ENCODE assay signal across 13 cellular contexts in genomic region chr3:12837295-12837986, GRCh38. TPM values are rescaled to one million over a fixed set of nuclear protein-coding genes. Genes with fewer than 3 reads are reported as not detected.
DNase-seq lines count a peak whose midpoint lies in the region; ATAC-seq and TF ChIP-seq lines count a peak whose summit lies in the region.
"Had no signal": no experiment of that assay in that cellular context is flagged by ENCODE, and none has a peak within 500 bp of the region (broad histone marks: within the 10 kb centered on the region; RNA-seq: fewer than 3 reads in every experiment).

No MANE protein-coding gene starts in this region.

- H3K4me3 ChIP-seq in HL-60 (replicated peaks; ENCODE audit: insufficient read depth, low read length): peak overlapping the region; percentile 76; the same call in 1 of the 2 replicates
- H3K4me3 ChIP-seq: SJSA1 had no signal

- no peak for TF ChIP-seq POLR2A in erythroblast (IDR thresholded peaks at IDR 0.05; ENCODE audit: low read length)

- no peaks in the 10 kb centered on the region for H3K9me3 Mint-ChIP-seq in activated naive CD8-positive, alpha-beta T cell (ENCODE audit: low read depth)
- no peaks in the 10 kb centered on the region for H3K9me3 Mint-ChIP-seq in natural killer cell

- intact Hi-C loops in natural killer cell (cut with micrococcal nuclease): no loop called here

- H3K4me1 Mint-ChIP-seq in activated naive CD8-positive, alpha-beta T cell (ENCODE audit: low read depth): peaks cover 43% of the 10 kb centered on the region
- H3K4me1 Mint-ChIP-seq in natural killer cell: peaks cover 49 to 53% of the 10 kb centered on the region in 2 donors

- ATAC-seq in natural killer cell (no peak), GM18498 (IDR thresholded peaks at IDR 0.05; ENCODE audit: unreplicated experiment) (no peak)

- TF ChIP-seq CTCF in C4-2B (conservative IDR thresholded peaks at IDR 0.05) (no peak), HL-60 (IDR thresholded peaks at IDR 0.05; ENCODE audit: insufficient read depth, low read length) (no peak), natural killer cell (IDR thresholded peaks at IDR 0.05) (no peak)

- H3K27ac Mint-ChIP-seq in activated naive CD8-positive, alpha-beta T cell: peak overlapping the region; percentile 87
- H3K27ac Mint-ChIP-seq in natural killer cell: peak overlapping the region; percentile 7 to 72

- peak overlapping the region; percentile 97 for H3K4me3 Mint-ChIP-seq in activated naive CD8-positive, alpha-beta T cell
- no peak overlapping the region for H3K4me3 Mint-ChIP-seq in natural killer cell

- H3K27me3 ChIP-seq in HL-60 (ENCODE audit: insufficient read depth, poor library complexity, severe bottlenecking): no peaks in the 10 kb centered on the region
- H3K27me3 ChIP-seq: esophagus squamous epithelium, SJSA1 had no signal

- H3K27ac ChIP-seq in C4-2B (peak overlapping the region; percentile 100), HL-60 (replicated peaks) (no peak overlapping the region)
- H3K27ac ChIP-seq: SJSA1 had no signal

- no peaks in the 10 kb centered on the region for H3K27me3 Mint-ChIP-seq in activated naive CD8-positive, alpha-beta T cell
- no peaks in the 10 kb centered on the region for H3K27me3 Mint-ChIP-seq in natural killer cell (ENCODE audit: low read depth in 2 of 2)

- DNase-seq in HL-60 (ENCODE audit: low read depth in 1 of 2, low spot score in 1 of 2) (no peak), natural killer cell (no peak), cerebellar cortex (ENCODE audit: low spot score) (no peak), NCI-H1436 treated with DMSO at 0.1 percent for 48 hours (lab: John Stamatoyannopoulos, UW) (no peak), erythroblast (lab: John Stamatoyannopoulos, UW) (no peak)
- DNase-seq: DMS153; esophagus squamous epithelium; MM.1S; stimulated activated CD4-positive, alpha-beta T cell treated with anti-CD3 and anti-CD28 coated beads, Interleukin-15, amount 100 ng/mL, for 24 hours had no signal

- peaks cover 45% of the 10 kb centered on the region for H3K36me3 Mint-ChIP-seq in activated naive CD8-positive, alpha-beta T cell
- peaks cover 21% of the 10 kb centered on the region for H3K36me3 Mint-ChIP-seq in natural killer cell

RNA-seq across cellular contexts. Expression of gene RPL32, which starts 3.9 kb away (rescaled TPM):
- total RNA-seq in natural killer cell: 1,000 to 10,000 TPM; 1,034 to 1,328 (median 1,277) TPM

RNA-seq across cellular contexts. Expression of gene CAND2, which starts 41.0 kb away (rescaled TPM):
- 1 to 10 TPM in 2 of 3 donors, under 1 TPM in 1; 0.52 to 1.3 (median 1.2) TPM for total RNA-seq in natural killer cell
